Comparison of ENCODE assay signal across 6 cellular contexts in the genomic region with DNA sequence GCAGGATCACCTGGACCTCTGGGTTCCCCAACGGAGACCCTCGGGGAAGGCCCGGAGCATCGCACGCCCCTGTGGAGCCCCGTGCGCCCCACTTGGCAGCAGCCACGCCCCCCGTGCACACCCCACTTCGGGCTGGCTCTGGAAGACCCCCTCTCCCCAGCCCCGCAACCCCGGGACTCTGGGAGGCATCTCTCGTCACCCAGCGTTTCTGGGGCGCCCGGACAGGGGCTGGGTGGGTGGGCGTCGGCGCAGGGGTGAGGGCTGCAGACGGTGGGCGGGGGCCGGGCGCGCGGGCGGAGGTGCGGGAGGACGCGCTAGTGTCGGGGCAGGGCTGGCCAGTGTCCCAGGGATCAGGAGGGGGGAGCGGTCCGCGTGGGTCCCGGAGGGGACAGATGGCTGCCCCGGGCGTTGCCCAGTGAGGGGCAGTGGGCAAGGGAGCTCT.
DNase-seq lines count a peak whose midpoint lies in the region; ATAC-seq and TF ChIP-seq lines count a peak whose summit lies in the region.
"Not testable (repeated sequence)": the region's sequence is repeated elsewhere in the genome, so short reads cannot be mapped to it uniquely, and the experiment has no call there.

No MANE protein-coding gene starts in this region.

- H3K4me1 ChIP-seq in SK-N-SH (ENCODE audit: control insufficient read depth in 1 of 2, insufficient read depth in 2 of 2, low read depth in 1 of 2, low read length in 1 of 2); sigmoid colon: not testable (repeated sequence)

- not testable (repeated sequence) for H3K36me3 ChIP-seq in SK-N-SH (replicated peaks in 1 of 2; ENCODE audit: control insufficient read depth in 1 of 2, insufficient read depth in 2 of 2, low read length in 1 of 2); sigmoid colon

- not testable (repeated sequence) for ATAC-seq in Right ventricle myocardium inferior

- in situ Hi-C loops in GM13976 (cut with MboI; ENCODE audit: low sequenced_read_pairs, unreplicated experiment) = not testable (repeated sequence)

- not testable (repeated sequence) for TF ChIP-seq POLR2A in sigmoid colon (IDR thresholded peaks at IDR 0.05)

- H3K27me3 ChIP-seq in SK-N-SH (ENCODE audit: insufficient read depth) (peaks cover 36% of the 10 kb centered on the region), sigmoid colon (peaks cover 6 to 48% (median 9%) of the 10 kb centered on the region in 3 donors)

- not testable (repeated sequence) for H3K27ac ChIP-seq in SK-N-SH (ENCODE audit: low read depth in 2 of 2, low read length in 1 of 2); sigmoid colon

- not testable (repeated sequence) for H3K9ac ChIP-seq in SK-N-SH

- not testable (repeated sequence) for TF ChIP-seq RAD21 in SK-N-SH (IDR thresholded peaks at IDR 0.05; ENCODE audit: low read length)

- intact Hi-C loops in Right ventricle myocardium inferior (cut with DNase I); sigmoid colon (cut with DNase I): not testable (repeated sequence)

- not testable (repeated sequence) for H3K9me2 ChIP-seq in SK-N-SH

- CTCF ChIA-PET in SK-N-SH (lab: Yijun Ruan, JAX) = not testable (repeated sequence)

- H2AFZ ChIP-seq in SK-N-SH (ENCODE audit: low read depth) = not testable (repeated sequence)

- not testable (repeated sequence) for H3K9me3 ChIP-seq in SK-N-SH, sigmoid colon

- not testable (repeated sequence) for H3K4me3 ChIP-seq in SK-N-SH (ENCODE audit: low read depth in 2 of 2, low read length in 1 of 2); sigmoid colon

- DNase-seq in GM13976 (ENCODE audit: low spot score) (peak; percentile 4), SK-N-SH (peak; percentile 31), Right ventricle myocardium inferior (ENCODE audit: missing footprints) (peak; percentile 68), iPS-NIHi11 (ENCODE audit: low spot score) (peak; percentile 1), mesenteric fat pad (ENCODE audit: low spot score) (peak; percentile 91), sigmoid colon (peak; percentile 71)

- H3K79me2 ChIP-seq in SK-N-SH (ENCODE audit: insufficient read depth) = not testable (repeated sequence)

- POLR2A ChIA-PET in SK-N-SH (lab: Yijun Ruan, JAX) = not testable (repeated sequence)

- not testable (repeated sequence) for H3K4me2 ChIP-seq in SK-N-SH

- not testable (repeated sequence) for H3F3A ChIP-seq in SK-N-SH (replicated peaks; ENCODE audit: insufficient read depth)

- WGBS in SK-N-SH (ENCODE audit: low lambda C conversion rate) = 30% methylated on average over 35 of the region's 36 CpGs
- WGBS in sigmoid colon, 2 donors = 86 to 88% methylated on average over 36 of the region's 36 CpGs

- TF ChIP-seq CTCF in GM13976 (IDR thresholded peaks at IDR 0.05; ENCODE audit: borderline replicate concordance, control extremely low read depth, extremely low read depth, insufficient read depth, missing control alignments); SK-N-SH (IDR thresholded peaks at IDR 0.05); sigmoid colon (IDR thresholded peaks at IDR 0.05): not testable (repeated sequence)

- not testable (repeated sequence) for H4K20me1 ChIP-seq in SK-N-SH (ENCODE audit: insufficient read depth)

- TF ChIP-seq EP300 in SK-N-SH (IDR thresholded peaks at IDR 0.05; ENCODE audit: borderline replicate concordance in 1 of 2, low read depth in 1 of 2, low read length in 1 of 2); sigmoid colon (IDR thresholded peaks at IDR 0.05): not testable (repeated sequence)

Comparison
In these comparisons a context has a peak if more than half of its experiments do, and no peak if none do; other contexts are left out.
1. DNase-seq: peak in every context shown above with its lines; median percentile 91 in mesenteric fat pad; 71 in sigmoid colon; 68 in Right ventricle myocardium inferior; 31 in SK-N-SH; 4 in GM13976; 1 in iPS-NIHi11.